Comparison of ENCODE assay signal across 29 cellular contexts in genomic region chr7:49892473-49892872, GRCh38.
"Had no signal": no experiment of that assay in that cellular context is flagged by ENCODE, and none has a peak within 500 bp of the region (broad histone marks: within the 10 kb centered on the region; RNA-seq: fewer than 3 reads in every experiment).

No MANE protein-coding gene starts in this region.

- H3K9ac ChIP-seq: parathyroid adenoma had no signal

- H2AFZ ChIP-seq: parathyroid adenoma had no signal

- H3K4me1 ChIP-seq: parathyroid adenoma, psoas muscle, right lobe of liver, sigmoid colon, stomach, thyroid gland, tibial nerve, upper lobe of left lung, vagina had no signal

- H3K36me3 ChIP-seq: ovary, right lobe of liver, sigmoid colon, stomach, thoracic aorta, thyroid gland, tibial nerve, upper lobe of left lung, vagina had no signal

- H3K9me3 ChIP-seq: ovary, psoas muscle, right lobe of liver, sigmoid colon, thoracic aorta, thyroid gland, upper lobe of left lung, vagina had no signal

- H3K27ac ChIP-seq: parathyroid adenoma, psoas muscle, right lobe of liver, sigmoid colon, stomach, thoracic aorta, thyroid gland, tibial nerve, upper lobe of left lung, vagina had no signal

- H3K4me3 Mint-ChIP-seq: natural killer cell treated with Interleukin-12 subunit alpha and Interleukin-12 subunit beta and Interleukin-15 and Interleukin-18, amount 100 ng/mL, for 72 hours; nephron progenitor cell; neural crest cell; stimulated activated effector memory CD8-positive, alpha-beta T cell treated with anti-CD3 and anti-CD28 coated beads, Interleukin-12 subunit alpha, Interleukin-12 subunit beta, amount 100 ng/mL, for 72 hours; stimulated activated naive B cell treated with anti-CD40 and anti-IgM and Interleukin-4, amounts not matched to agents 10 μg/mL and 1 μg/mL and 100 μg/mL, for 72 hours; stimulated activated naive CD8-positive, alpha-beta T cell treated with anti-CD3 and anti-CD28 coated beads, Interleukin-15, Interleukin-2, amounts not matched to agents 100 ng/mL and 50 ng/mL, for 24 hours had no signal

- H3K4me3 ChIP-seq: ovary, psoas muscle, right lobe of liver, sigmoid colon, stomach, thoracic aorta, thyroid gland, tibial nerve, upper lobe of left lung, vagina had no signal

- H3K9me3 Mint-ChIP-seq: neural crest cell; stimulated activated naive CD8-positive, alpha-beta T cell treated with anti-CD3 and anti-CD28 coated beads, Interleukin-15, Interleukin-2, amounts not matched to agents 100 ng/mL and 50 ng/mL, for 24 hours had no signal

- H3K27ac Mint-ChIP-seq: natural killer cell treated with Interleukin-12 subunit alpha and Interleukin-12 subunit beta and Interleukin-15 and Interleukin-18, amount 100 ng/mL, for 72 hours; nephron progenitor cell; progenitor cell of endocrine pancreas; stimulated activated effector memory CD8-positive, alpha-beta T cell treated with anti-CD3 and anti-CD28 coated beads, Interleukin-12 subunit alpha, Interleukin-12 subunit beta, amount 100 ng/mL, for 72 hours; stimulated activated naive B cell treated with anti-CD40 and anti-IgM and Interleukin-4, amounts not matched to agents 10 μg/mL and 1 μg/mL and 100 μg/mL, for 72 hours; stimulated activated naive CD8-positive, alpha-beta T cell treated with anti-CD3 and anti-CD28 coated beads, Interleukin-15, Interleukin-2, amounts not matched to agents 100 ng/mL and 50 ng/mL, for 24 hours had no signal

- DNase-seq: nephron progenitor cell; occipital lobe; ovary; posterior cingulate gyrus; psoas muscle; right cardiac atrium; right lobe of liver; sigmoid colon; small intestine; stimulated activated CD4-positive, alpha-beta T cell treated with anti-CD3 and anti-CD28 coated beads, Interleukin-15, amount 100 ng/mL, for 24 hours; stimulated activated CD4-positive, alpha-beta T cell treated with anti-CD3 and anti-CD28 coated beads, Interleukin-2, amount 100 ng/mL, for 24 hours; stimulated activated CD4-positive, alpha-beta T cell treated with anti-CD3 and anti-CD28 coated beads, Interleukin-2, amount 100 ng/mL, for 48 hours; stimulated activated CD4-positive, alpha-beta T cell treated with anti-CD3 and anti-CD28 coated beads, Interleukin-4, amount 100 ng/mL, for 24 hours; stimulated activated naive B cell treated with anti-CD40 and anti-IgM and Interleukin-4, amounts not matched to agents 10 μg/mL and 1 μg/mL and 100 μg/mL, for 72 hours; stimulated activated naive CD4-positive, alpha-beta T cell treated with Interleukin-2 at 50 U/mL for 16 hours; stomach; thyroid gland; trophoblast cell; upper lobe of left lung had no signal

- H3K79me2 ChIP-seq: parathyroid adenoma had no signal

- ATAC-seq: natural killer cell treated with Interleukin-12 subunit alpha and Interleukin-12 subunit beta and Interleukin-15 and Interleukin-18, amount 100 ng/mL, for 72 hours; psoas muscle; right cardiac atrium; right lobe of liver; stimulated activated effector memory CD8-positive, alpha-beta T cell treated with anti-CD3 and anti-CD28 coated beads, Interleukin-12 subunit alpha, Interleukin-12 subunit beta, amount 100 ng/mL, for 72 hours; stimulated activated naive B cell treated with anti-CD40 and anti-IgM and Interleukin-4, amounts not matched to agents 10 μg/mL and 1 μg/mL and 100 μg/mL, for 72 hours had no signal

- H3K27me3 Mint-ChIP-seq: natural killer cell treated with Interleukin-12 subunit alpha and Interleukin-12 subunit beta and Interleukin-15 and Interleukin-18, amount 100 ng/mL, for 72 hours; progenitor cell of endocrine pancreas; stimulated activated naive CD8-positive, alpha-beta T cell treated with anti-CD3 and anti-CD28 coated beads, Interleukin-15, Interleukin-2, amounts not matched to agents 100 ng/mL and 50 ng/mL, for 24 hours had no signal

- H3K27me3 ChIP-seq: ovary, right lobe of liver, sigmoid colon, stomach, thyroid gland, tibial nerve, upper lobe of left lung, vagina had no signal

- H3K4me1 Mint-ChIP-seq: nephron progenitor cell; neural crest cell; stimulated activated effector memory CD8-positive, alpha-beta T cell treated with anti-CD3 and anti-CD28 coated beads, Interleukin-12 subunit alpha, Interleukin-12 subunit beta, amount 100 ng/mL, for 72 hours; stimulated activated naive B cell treated with anti-CD40 and anti-IgM and Interleukin-4, amounts not matched to agents 10 μg/mL and 1 μg/mL and 100 μg/mL, for 72 hours had no signal

- H3K36me3 Mint-ChIP-seq: natural killer cell treated with Interleukin-12 subunit alpha and Interleukin-12 subunit beta and Interleukin-15 and Interleukin-18, amount 100 ng/mL, for 72 hours; stimulated activated effector memory CD8-positive, alpha-beta T cell treated with anti-CD3 and anti-CD28 coated beads, Interleukin-12 subunit alpha, Interleukin-12 subunit beta, amount 100 ng/mL, for 72 hours; stimulated activated naive B cell treated with anti-CD40 and anti-IgM and Interleukin-4, amounts not matched to agents 10 μg/mL and 1 μg/mL and 100 μg/mL, for 72 hours had no signal

- FAIRE-seq: small intestine, urothelium cell line had no signal
